ENCODE assay signal across 9 cellular contexts in genomic region chr5:150672237-150672883, GRCh38. TPM values are rescaled to one million over a fixed set of nuclear protein-coding genes. Genes with fewer than 3 reads are reported as not detected.
A peak's percentile ranks its signal among the peaks of the same experiment; 100 is the strongest.
DNase-seq lines count a peak whose midpoint lies in the region; ATAC-seq and TF ChIP-seq lines count a peak whose summit lies in the region.
"Had no signal": no experiment of that assay in that cellular context is flagged by ENCODE, and none has a peak within 500 bp of the region (broad histone marks: within the 10 kb centered on the region; RNA-seq: fewer than 3 reads in every experiment).

No MANE protein-coding gene starts in this region.

- no peaks in the 10 kb centered on the region for H4K20me1 ChIP-seq in IMR-90 (ENCODE audit: insufficient read depth, low read length)

- H3K9me1 ChIP-seq in IMR-90 (ENCODE audit: insufficient read depth, low read length), result peaks cover 8% of the 10 kb centered on the region

- H3K79me1 ChIP-seq in IMR-90 (ENCODE audit: low read depth in 1 of 2, low read length in 2 of 2), result no peaks in the 10 kb centered on the region

- 0 out of 2 replicates have a peak overlapping the region, but pooled peaks have one; percentile 56 for H3K14ac ChIP-seq in IMR-90 (replicated peaks; ENCODE audit: low read depth, low read length)

- 0 out of 3 replicates have a peak overlapping the region, but pooled peaks have one; percentile 45 for H2BK15ac ChIP-seq in IMR-90 (ENCODE audit: low read depth, low read length)

- in situ Hi-C loops in IMR-90 (cut with MboI; ENCODE audit: low sequenced_read_pairs), result no loop called here

- H3K56ac ChIP-seq in IMR-90 (ENCODE audit: extremely low read depth, insufficient read depth, low read length), result no peak overlapping the region; the same call in 1 of the 2 replicates

- no peaks in the 10 kb centered on the region for H3K4me1 Mint-ChIP-seq in Calu3 (ENCODE audit: low read depth, unreplicated experiment)
- no peaks in the 10 kb centered on the region for H3K4me1 Mint-ChIP-seq in activated naive CD4-positive, alpha-beta T cell treated with anti-CD3 and anti-CD28 coated beads for 36 hours (ENCODE audit: low read depth)

- no peak overlapping the region for H2BK5ac ChIP-seq in IMR-90 (ENCODE audit: low read depth, low read length, poor library complexity, severe bottlenecking)

- dilution Hi-C loops in IMR-90 (cut with HindIII; ENCODE audit: low sequenced_read_pairs, unreplicated experiment), result no loop called here

- peaks cover 13% of the 10 kb centered on the region for H3K4me1 ChIP-seq in IMR-90 (ENCODE audit: control insufficient read depth, insufficient read depth, low read length)
- H3K4me1 ChIP-seq in heart right ventricle, result peaks cover 13 to 49% (median 41%) of the 10 kb centered on the region in 9 donors
- peaks cover 5% of the 10 kb centered on the region for H3K4me1 ChIP-seq in prostate gland (replicated peaks)

- H3K9ac ChIP-seq in IMR-90 (ENCODE audit: low read depth, low read length), result peak overlapping the region; percentile 43

- H2AK9ac ChIP-seq in IMR-90 (replicated peaks; ENCODE audit: low read depth, low read length, poor library complexity), result peak overlapping the region; percentile 85

- H3K23ac ChIP-seq in IMR-90 (ENCODE audit: low read depth, low read length), result peak overlapping the region; percentile 81; the same call in 1 of the 2 replicates

- H3K27ac ChIP-seq in IMR-90 (ENCODE audit: insufficient read depth, low read length) (no peak overlapping the region; the same call in 1 of the 2 replicates), heart right ventricle (peak overlapping the region in 9 of 10 donors; percentile 29 to 90 (median 81)), prostate gland (peak overlapping the region; percentile 23 to 38)

- no peaks in the 10 kb centered on the region for H3K36me3 ChIP-seq in IMR-90 (ENCODE audit: control insufficient read depth, insufficient read depth, low read length)
- H3K36me3 ChIP-seq in heart right ventricle, result peaks cover 0 to 3% (median 0%) of the 10 kb centered on the region in 9 donors
- no peaks in the 10 kb centered on the region for H3K36me3 ChIP-seq in prostate gland

- no peak for TF ChIP-seq POLR2A in IMR-90 (IDR thresholded peaks at IDR 0.05; ENCODE audit: low read depth, low read length)
- no peak for TF ChIP-seq POLR2A in prostate gland (IDR thresholded peaks at IDR 0.05)

- peak overlapping the region; percentile 49 for H3K4me3 ChIP-seq in IMR-90 (ENCODE audit: insufficient read depth, low read depth, low read length)
- H3K4me3 ChIP-seq in heart right ventricle, result peak overlapping the region; percentile 33 to 67 (median 59)
- peak overlapping the region; percentile 23 to 39 for H3K4me3 ChIP-seq in prostate gland

- 28% methylated on average over 6 of the region's 38 CpGs; no CpG with 5 or more reads in 1 of the 2 experiments for WGBS in IMR-90 (ENCODE audit: extremely low coverage in 2 of 2, insufficient read length in 1 of 2), 2 experiments
- 4% methylated on average over 38 of the region's 38 CpGs for WGBS in heart right ventricle, 2 donors
- WGBS in prostate gland, result 2% methylated on average over 30 of the region's 38 CpGs

- H3K27me3 Mint-ChIP-seq in Calu3 (ENCODE audit: unreplicated experiment), result peaks cover 21% of the 10 kb centered on the region
- H3K27me3 Mint-ChIP-seq in activated naive CD4-positive, alpha-beta T cell treated with anti-CD3 and anti-CD28 coated beads for 36 hours (ENCODE audit: low read depth), result peaks cover 14% of the 10 kb centered on the region

- no peaks in the 10 kb centered on the region for H3K36me3 Mint-ChIP-seq in Calu3 (ENCODE audit: insufficient read depth, unreplicated experiment)
- H3K36me3 Mint-ChIP-seq in activated naive CD4-positive, alpha-beta T cell treated with anti-CD3 and anti-CD28 coated beads for 36 hours (ENCODE audit: low read depth), result no peaks in the 10 kb centered on the region

- H3K4me3 Mint-ChIP-seq in Calu3 (ENCODE audit: low read depth, unreplicated experiment), result peak overlapping the region; percentile 69
- H3K4me3 Mint-ChIP-seq in activated naive CD4-positive, alpha-beta T cell treated with anti-CD3 and anti-CD28 coated beads for 36 hours, result peak overlapping the region; percentile 74

- no peak overlapping the region for H3K27ac Mint-ChIP-seq in Calu3 (ENCODE audit: unreplicated experiment)
- H3K27ac Mint-ChIP-seq in activated naive CD4-positive, alpha-beta T cell treated with anti-CD3 and anti-CD28 coated beads for 36 hours, result no peak overlapping the region

- peak overlapping the region; percentile 82; the same call in 1 of the 2 replicates for H4K5ac ChIP-seq in IMR-90 (ENCODE audit: low read depth, low read length)

- peak overlapping the region; percentile 62; the same call in 1 of the 2 replicates for H4K91ac ChIP-seq in IMR-90 (ENCODE audit: insufficient read depth, low read depth, low read length)

- peak; percentile 43 for ATAC-seq in IMR-90 (ENCODE audit: low read depth)
- ATAC-seq in heart right ventricle, result peak; percentile 37 to 75 (median 70)

- H2AK5ac ChIP-seq in IMR-90 (ENCODE audit: low read depth, low read length), result no peak overlapping the region

- CTCF ChIA-PET in Calu3 (lab: Charles Lee) (interaction anchor here (1.9 kb wide), 1 partner anchor 29 kb away, joined by 5 read pairs; the partner anchor contains the start of gene RBM22), IMR-90 (lab: Yijun Ruan, JAX) (interaction anchor here (0.6 kb wide), 1 partner anchor 29 kb away, joined by 3 read pairs; the partner anchor contains the start of gene RBM22)
- CTCF ChIA-PET in activated naive CD4-positive, alpha-beta T cell treated with anti-CD3 and anti-CD28 coated beads for 36 hours (lab: Charles Lee), result interaction anchor here (0.6 to 1.5 kb wide), 4 partner anchors 32 to 121 kb away, joined by 3 to 5 read pairs (median 3); no protein-coding TSS in a partner anchor

- intact Hi-C loops in Calu3 (cut with micrococcal nuclease; ENCODE audit: unreplicated experiment) (no loop called here), IMR-90 (cut with micrococcal nuclease) (no loop called here), heart right ventricle (cut with DNase I) (no loop called here), prostate gland (cut with DNase I) (no loop called here)
- intact Hi-C loops in activated naive CD4-positive, alpha-beta T cell treated with anti-CD3 and anti-CD28 coated beads for 36 hours (cut with micrococcal nuclease), result loop anchor here (2.0 kb wide), 1 partner anchor 62 kb away; no protein-coding TSS in a partner anchor

- H3K27me3 ChIP-seq in IMR-90 (ENCODE audit: control insufficient read depth, insufficient read depth, low read length), result peaks cover 12% of the 10 kb centered on the region
- peaks cover 0 to 21% (median 0%) of the 10 kb centered on the region in 7 donors for H3K27me3 ChIP-seq in heart right ventricle
- peaks cover 2% of the 10 kb centered on the region for H3K27me3 ChIP-seq in prostate gland (replicated peaks; ENCODE audit: insufficient read depth)

- BruUV-seq in Calu3 (replicated peaks; lab: Mats Ljungman, UMichigan), result no TSS peak
- BruUV-seq in IMR-90 (replicated peaks; lab: Mats Ljungman, UMichigan), result no TSS peak

- peak overlapping the region; percentile 68; the same call in 1 of the 2 replicates for H3K4ac ChIP-seq in IMR-90 (ENCODE audit: low read depth, low read length)

- TF ChIP-seq CTCF in Calu3 (IDR thresholded peaks at IDR 0.05; ENCODE audit: unreplicated experiment) (no peak), IMR-90 (conservative IDR thresholded peaks at IDR 0.05; ENCODE audit: low read depth, low read length) (no peak), heart right ventricle (IDR thresholded peaks at IDR 0.05) (peak in 1 of 9 donors; percentile 9), prostate gland (IDR thresholded peaks at IDR 0.05) (no peak)

- no peaks in the 10 kb centered on the region for H3K9me3 Mint-ChIP-seq in Calu3 (ENCODE audit: low read depth, unreplicated experiment)
- H3K9me3 Mint-ChIP-seq in activated naive CD4-positive, alpha-beta T cell treated with anti-CD3 and anti-CD28 coated beads for 36 hours, result no peaks in the 10 kb centered on the region

- peak overlapping the region; percentile 62 to 74; a peak in 2 of 4 replicates for H4K8ac ChIP-seq in IMR-90 (ENCODE audit: low read depth in 2 of 2, low read length in 2 of 2)

- peak overlapping the region; percentile 73 for H2BK120ac ChIP-seq in IMR-90 (ENCODE audit: low read depth, low read length)

- peak overlapping the region; percentile 93 for H2AFZ ChIP-seq in IMR-90 (replicated peaks; ENCODE audit: low read length, poor library complexity)

- H3K18ac ChIP-seq in IMR-90 (ENCODE audit: low read depth, low read length), result peak overlapping the region; percentile 80

- no peak overlapping the region for H2BK20ac ChIP-seq in IMR-90 (ENCODE audit: low read depth, low read length)

- no peaks in the 10 kb centered on the region for H3K9me3 ChIP-seq in IMR-90 (ENCODE audit: control insufficient read depth, insufficient read depth, low read length)
- H3K9me3 ChIP-seq in heart right ventricle, result no peaks in the 10 kb centered on the region
- no peaks in the 10 kb centered on the region for H3K9me3 ChIP-seq in prostate gland

- TF ChIP-seq RAD21 in IMR-90 (IDR thresholded peaks at IDR 0.05; ENCODE audit: low read length), result no peak

- POLR2A ChIA-PET in IMR-90 (lab: Charles Lee; ENCODE audit: unreplicated experiment), result no interaction called here

- H3K4me2 ChIP-seq in IMR-90 (ENCODE audit: low read depth, low read length), result peak overlapping the region; percentile 98

- DNase-seq in Calu3 (peak; percentile 38), IMR-90 (no peak), heart right ventricle (peak; percentile 59 to 61), prostate gland (ENCODE audit: low spot score) (peak; percentile 22), SK-N-DZ (ENCODE audit: low spot score) (no peak), dedifferentiated amniotic fluid mesenchymal stem cell (ENCODE audit: extremely low spot score) (no peak), NCI-H128 (lab: John Stamatoyannopoulos, UW; ENCODE audit: unreplicated experiment) (no peak)
- DNase-seq in activated naive CD4-positive, alpha-beta T cell treated with anti-CD3 and anti-CD28 coated beads for 36 hours, result peak; percentile 51

RNA-seq across cellular contexts. Expression of gene MYOZ3, which starts 11.3 kb away (rescaled TPM):
- total RNA-seq in Calu3 (2022), result not detected in 2 replicates
- total RNA-seq in IMR-90 (2012; rRNA removed), result under 0.01 TPM in 2 replicates
- polyA plus RNA-seq in IMR-90 (2012; rRNA removed), result 0.24 TPM in 2 replicates
- 0.02 and 0.04 TPM in 2 replicates for polyA plus RNA-seq in IMR-90 (2012; cell fraction: cytosol; rRNA removed)
- 0.16 and 0.25 TPM in 2 replicates for polyA plus RNA-seq in IMR-90 (2012; cell fraction: nucleus; rRNA removed; ENCODE audit: low replicate concordance)
- under 1 TPM; 0.17 to 0.49 TPM for total RNA-seq in activated naive CD4-positive, alpha-beta T cell treated with anti-CD3 and anti-CD28 coated beads for 36 hours
- total RNA-seq in heart right ventricle, result 10 to 100 TPM in 2 of 10 donors, 1 to 10 TPM in 8; 4.5 to 12.2 (median 6.0) TPM
- 1 to 10 TPM in 1 of 2 donors, under 1 TPM in 1; 0.91 to 4.1 TPM for polyA plus RNA-seq in heart right ventricle
- total RNA-seq in prostate gland, result 10 to 100 TPM in 1 of 2 donors, 1 to 10 TPM in 1; 1.2 to 14.1 TPM
- polyA plus RNA-seq in SK-N-DZ (2014; cell fraction: cytosol; rRNA removed), result 3.8 and 4.4 TPM in 2 replicates
- polyA plus RNA-seq in SK-N-DZ (2014; cell fraction: nucleus; rRNA removed), result 1.5 and 4.4 TPM in 2 replicates
- total RNA-seq: HT1080 had no signal

RNA-seq across cellular contexts. Expression of gene RBM22, which starts 28.5 kb away (rescaled TPM):
- total RNA-seq in Calu3 (2022) (53.4 and 60.8 TPM in 2 replicates), IMR-90 (2012; rRNA removed) (26.2 and 33.1 TPM in 2 replicates), heart right ventricle (10 to 100 TPM; 23.4 to 41.0 (median 29.3) TPM), prostate gland (10 to 100 TPM; 33.6 to 40.3 TPM)
- polyA plus RNA-seq in IMR-90 (2012; rRNA removed) (30.2 and 34.2 TPM in 2 replicates), heart right ventricle (10 to 100 TPM; 18.6 to 28.8 TPM)
- 8.5 and 20.5 TPM in 2 replicates for polyA plus RNA-seq in IMR-90 (2012; cell fraction: cytosol; rRNA removed)
- 14.9 and 73.3 TPM in 2 replicates for polyA plus RNA-seq in IMR-90 (2012; cell fraction: nucleus; rRNA removed; ENCODE audit: low replicate concordance)
- total RNA-seq in activated naive CD4-positive, alpha-beta T cell treated with anti-CD3 and anti-CD28 coated beads for 36 hours, result 10 to 100 TPM; 86.2 to 88.2 TPM
- polyA plus RNA-seq in SK-N-DZ (2014; cell fraction: cytosol; rRNA removed), result 61.7 and 65.1 TPM in 2 replicates
- polyA plus RNA-seq in SK-N-DZ (2014; cell fraction: nucleus; rRNA removed), result 49.1 and 63.4 TPM in 2 replicates

RNA-seq across cellular contexts. Expression of gene SYNPO, which starts 31.9 kb away (rescaled TPM):
- 0.92 and 2.5 TPM in 2 replicates for total RNA-seq in Calu3 (2022)
- total RNA-seq in IMR-90 (2012; rRNA removed), result 3.0 and 3.1 TPM in 2 replicates
- 22.6 and 24.8 TPM in 2 replicates for polyA plus RNA-seq in IMR-90 (2012; rRNA removed)
- polyA plus RNA-seq in IMR-90 (2012; cell fraction: cytosol; rRNA removed), result 10.2 and 21.0 TPM in 2 replicates
- polyA plus RNA-seq in IMR-90 (2012; cell fraction: nucleus; rRNA removed; ENCODE audit: low replicate concordance), result 33.0 and 36.8 TPM in 2 replicates
- under 1 TPM; 0.14 to 0.17 TPM for total RNA-seq in activated naive CD4-positive, alpha-beta T cell treated with anti-CD3 and anti-CD28 coated beads for 36 hours
- total RNA-seq in heart right ventricle, result 100 to 1,000 TPM; 589 to 777 (median 703) TPM
- polyA plus RNA-seq in heart right ventricle, result 100 to 1,000 TPM; 129 to 344 TPM
- 10 to 100 TPM; 13.7 to 61.0 TPM for total RNA-seq in prostate gland
- 0.91 and 1.0 TPM in 2 replicates for polyA plus RNA-seq in SK-N-DZ (2014; cell fraction: cytosol; rRNA removed)
- 0.82 and 1.4 TPM in 2 replicates for polyA plus RNA-seq in SK-N-DZ (2014; cell fraction: nucleus; rRNA removed)

Comparison
In these comparisons a context has a peak if more than half of its experiments do, and no peak if none do; other contexts are left out.
1. DNase-seq: peak in Calu3 (single experiment), activated naive CD4-positive, alpha-beta T cell treated with anti-CD3 and anti-CD28 coated beads for 36 hours (single experiment), heart right ventricle (2 of 2) and prostate gland (single experiment); none in IMR-90 (single experiment), SK-N-DZ (single experiment), dedifferentiated amniotic fluid mesenchymal stem cell (single experiment) and NCI-H128 (single experiment).
2. RNA of gene SYNPO, which starts 31.9 kb away (total RNA-seq): 589 to 777 TPM in heart right ventricle; 13.7 to 61.0 TPM in prostate gland, 3.0 to 3.1 TPM in IMR-90, 0.92 to 2.5 TPM in Calu3 and 0.14 to 0.17 TPM in activated naive CD4-positive, alpha-beta T cell treated with anti-CD3 and anti-CD28 coated beads for 36 hours; every median in the first group is over 4 times any median in the second.
3. Peak in every context shown above with its lines, with median percentiles within 50 percentile points of each other: H3K4me3 ChIP-seq.